In the genomic region with DNA sequence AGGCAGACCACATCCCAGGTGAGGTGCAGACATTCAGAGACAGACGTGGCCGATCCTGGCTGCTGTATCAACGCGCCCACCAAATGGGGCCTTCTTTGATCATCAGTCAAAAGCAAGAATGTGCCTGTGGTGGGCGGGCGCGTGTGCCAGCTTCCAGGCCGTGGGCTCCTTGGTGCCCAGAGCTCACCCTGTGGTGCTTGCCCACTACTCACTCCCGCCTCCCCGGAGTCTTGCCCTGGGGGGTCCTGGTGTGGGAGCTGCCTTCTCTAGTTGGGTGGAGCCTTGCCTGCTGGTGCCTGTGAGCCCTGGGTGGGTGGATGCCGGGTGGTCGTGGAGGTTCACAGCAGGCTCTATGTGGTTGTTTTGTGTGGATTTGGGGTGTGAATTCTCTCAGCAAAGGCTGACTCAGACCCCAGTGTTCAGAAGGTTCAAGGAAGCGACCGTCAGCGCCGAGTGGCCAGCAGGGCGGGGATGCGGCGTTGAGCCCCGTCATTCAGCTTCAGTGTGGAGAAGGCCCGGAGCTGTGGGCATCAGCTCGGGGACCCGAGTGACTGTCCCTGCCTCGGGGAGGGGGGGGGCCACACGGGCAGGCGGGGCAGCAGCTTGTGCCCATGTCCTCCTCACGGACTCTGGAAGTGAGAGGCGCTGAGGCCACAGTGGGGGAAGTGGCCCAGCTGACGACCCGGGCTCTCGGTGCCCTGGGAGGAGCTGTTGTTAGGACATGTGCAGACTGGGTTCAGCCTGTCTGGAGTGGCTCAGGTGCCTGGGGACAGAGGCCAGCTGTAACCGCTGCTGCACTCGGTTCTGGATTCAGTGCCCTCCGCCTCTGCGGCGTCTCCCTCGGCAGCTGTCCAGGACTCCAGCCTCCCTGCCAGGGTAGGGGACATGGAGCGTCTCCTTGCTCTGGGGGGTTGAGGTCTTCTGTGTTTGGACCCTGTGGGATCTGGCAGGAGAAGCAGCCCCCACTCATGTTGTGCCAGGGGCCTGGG, we compare ENCODE assay signal across 8 cellular contexts.
DNase-seq lines count a peak whose midpoint lies in the region; ATAC-seq, FAIRE-seq and TF ChIP-seq lines count a peak whose summit lies in the region.

No MANE protein-coding gene starts in this region.

- H3K27ac ChIP-seq in CD4-positive, alpha-beta T cell (ENCODE audit: low read depth, low read length), result peak overlapping the region; percentile 98
- H3K27ac ChIP-seq in SK-N-SH (ENCODE audit: low read depth in 2 of 2, low read length in 1 of 2) (peak overlapping the region in 1 of 2 experiments; percentile 83; a peak in 2 of 4 replicates), esophagus muscularis mucosa (replicated peaks in 1 of 4) (peak overlapping the region; percentile 71 to 84 (median 78)), pancreas (no peak overlapping the region)

- CTCF ChIA-PET in CD4-positive, alpha-beta T cell (lab: Charles Lee), result interaction anchor here (1.5 to 2.9 kb wide), 2 partner anchors 8 to 17 kb away, joined by 5 to 14 read pairs; no protein-coding TSS in a partner anchor
- CTCF ChIA-PET in SK-N-SH (lab: Yijun Ruan, JAX), result interaction anchor here (1.0 to 2.8 kb wide), 5 partner anchors 10 to 83 kb away, joined by 3 to 11 read pairs (median 3); no protein-coding TSS in a partner anchor

- TF ChIP-seq CTCF in CD4-positive, alpha-beta T cell (IDR thresholded peaks at IDR 0.05), result no peak
- TF ChIP-seq CTCF in SK-N-SH (IDR thresholded peaks at IDR 0.05), result no peak
- no peak for TF ChIP-seq CTCF in esophagus muscularis mucosa (IDR thresholded peaks at IDR 0.05)
- TF ChIP-seq CTCF in pancreas (IDR thresholded peaks at IDR 0.05), result no peak

- ATAC-seq in CD4-positive, alpha-beta T cell (ENCODE audit: poor library complexity), result no peak
- peak in 3 of 4 donors; percentile 12 to 25 (median 24) for ATAC-seq in pancreas
- no peak for ATAC-seq in HG02840 (IDR thresholded peaks at IDR 0.05; ENCODE audit: low FRiP score, unreplicated experiment)

- H3K36me3 ChIP-seq in SK-N-SH (replicated peaks in 1 of 2; ENCODE audit: control insufficient read depth in 1 of 2, insufficient read depth in 2 of 2, low read length in 1 of 2) (peaks cover 0 to 8% of the 10 kb centered on the region in 2 experiments), esophagus muscularis mucosa (peaks cover 5 to 15% (median 13%) of the 10 kb centered on the region in 4 donors), pancreas (peaks cover 0 to 4% (median 0%) of the 10 kb centered on the region in 3 donors)

- TF ChIP-seq POLR2A in esophagus muscularis mucosa (IDR thresholded peaks at IDR 0.05; ENCODE audit: low read depth), result no peak

- FAIRE-seq in pancreas (lab: Jason Lieb, UNC), result no peak

- no peak for TF ChIP-seq RAD21 in SK-N-SH (IDR thresholded peaks at IDR 0.05; ENCODE audit: low read length)

- H3K79me2 ChIP-seq in SK-N-SH (ENCODE audit: insufficient read depth), result peaks cover 86% of the 10 kb centered on the region

- TF ChIP-seq EP300 in SK-N-SH (IDR thresholded peaks at IDR 0.05; ENCODE audit: borderline replicate concordance in 1 of 2, low read depth in 1 of 2, low read length in 1 of 2) (no peak), esophagus muscularis mucosa (IDR thresholded peaks at IDR 0.05) (no peak)

- H3K9me2 ChIP-seq in SK-N-SH, result no peaks in the 10 kb centered on the region

- peak overlapping the region; percentile 99 for H3K27ac Mint-ChIP-seq in CD4-positive, alpha-beta T cell

- H3K4me1 ChIP-seq in SK-N-SH (ENCODE audit: control insufficient read depth in 1 of 2, insufficient read depth in 2 of 2, low read depth in 1 of 2, low read length in 1 of 2) (peaks cover 0 to 56% of the 10 kb centered on the region in 2 experiments; a peak in 1 of 4 replicates), esophagus muscularis mucosa (peaks cover 60 to 100% (median 95%) of the 10 kb centered on the region in 4 donors), pancreas (no peaks in the 10 kb centered on the region)

- no peaks in the 10 kb centered on the region for H3F3A ChIP-seq in SK-N-SH (replicated peaks; ENCODE audit: insufficient read depth)

- peaks cover 75% of the 10 kb centered on the region for H3K36me3 Mint-ChIP-seq in CD4-positive, alpha-beta T cell (ENCODE audit: low read depth)

- H3K4me1 Mint-ChIP-seq in CD4-positive, alpha-beta T cell (ENCODE audit: low read depth), result peaks cover 67% of the 10 kb centered on the region

- H2AFZ ChIP-seq in SK-N-SH (ENCODE audit: low read depth), result no peak overlapping the region

- H3K4me2 ChIP-seq in SK-N-SH, result no peak overlapping the region

- DNase-seq in CD4-positive, alpha-beta T cell, result no peak
- DNase-seq in SK-N-SH (peak; percentile 81), esophagus muscularis mucosa (ENCODE audit: extremely low spot score) (no peak), pancreas (no peak), NCI-H2107 treated with DMSO at 0.1 percent for 48 hours (lab: John Stamatoyannopoulos, UW; ENCODE audit: unreplicated experiment) (no peak), NCI-H187 (lab: John Stamatoyannopoulos, UW) (no peak)
- no peak for DNase-seq in activated CD4-positive, CD25-positive, alpha-beta regulatory T cell (lab: John Stamatoyannopoulos, UW)

- POLR2A ChIA-PET in CD4-positive, alpha-beta T cell (lab: Charles Lee), result interaction anchor here (1.6 to 4.8 kb wide), 4 partner anchors 9 to 68 kb away, joined by 4 to 116 read pairs (median 48); a partner anchor contains a TSS
- POLR2A ChIA-PET in SK-N-SH (lab: Yijun Ruan, JAX), result interaction anchor here (0.6 to 1.1 kb wide), 4 partner anchors 11 to 38 kb away, joined by 3 to 4 read pairs (median 3); no protein-coding TSS in a partner anchor

- H4K20me1 ChIP-seq in SK-N-SH (ENCODE audit: insufficient read depth), result peaks cover 91% of the 10 kb centered on the region

- no peaks in the 10 kb centered on the region for H3K27me3 Mint-ChIP-seq in CD4-positive, alpha-beta T cell

- 96% methylated on average over 19 of the region's 38 CpGs for WGBS in SK-N-SH (ENCODE audit: low lambda C conversion rate)
- 47% methylated on average over 13 of the region's 38 CpGs for whole genome bisulfite sequencing in esophagus muscularis mucosa
- WGBS in pancreas, 2 donors, result 84% methylated on average over 37 to 38 of the region's 38 CpGs

- intact Hi-C loops in CD4-positive, alpha-beta T cell (cut with DNase I, micrococcal nuclease), result no loop called here
- intact Hi-C loops in esophagus muscularis mucosa (cut with DNase I) (loop anchor here (5.0 kb wide), 1 partner anchor 67 kb away; no protein-coding TSS in a partner anchor), pancreas (cut with DNase I) (no loop called here)

- no peaks in the 10 kb centered on the region for H3K9me3 Mint-ChIP-seq in CD4-positive, alpha-beta T cell

- H3K4me3 Mint-ChIP-seq in CD4-positive, alpha-beta T cell, result peak overlapping the region; percentile 71

- H3K27me3 ChIP-seq in CD4-positive, alpha-beta T cell (ENCODE audit: control insufficient read depth, insufficient read depth, low read length), result no peaks in the 10 kb centered on the region
- H3K27me3 ChIP-seq in SK-N-SH (ENCODE audit: insufficient read depth) (no peaks in the 10 kb centered on the region), esophagus muscularis mucosa (no peaks in the 10 kb centered on the region), pancreas (no peaks in the 10 kb centered on the region)

- no peak overlapping the region for H3K9ac ChIP-seq in SK-N-SH

- H3K9me3 ChIP-seq in CD4-positive, alpha-beta T cell (ENCODE audit: control insufficient read depth, low read length), result no peaks in the 10 kb centered on the region
- no peaks in the 10 kb centered on the region for H3K9me3 ChIP-seq in SK-N-SH
- H3K9me3 ChIP-seq in esophagus muscularis mucosa, result no peaks in the 10 kb centered on the region
- H3K9me3 ChIP-seq in pancreas, result no peaks in the 10 kb centered on the region

- H3K4me3 ChIP-seq in SK-N-SH (ENCODE audit: low read depth in 2 of 2, low read length in 1 of 2) (no peak overlapping the region), esophagus muscularis mucosa (peak overlapping the region; percentile 18 to 41 (median 24)), pancreas (no peak overlapping the region)

TF ChIP-seq in SK-N-SH, 30 proteins besides CTCF, POLR2A, EP300 and RAD21:
- TF ChIP-seq MXI1 (IDR thresholded peaks at IDR 0.05; ENCODE audit: low read depth, low read length), result peak; percentile 65
- no peak for TF ChIP-seq RXRA (IDR thresholded peaks at IDR 0.05; ENCODE audit: borderline replicate concordance, low read depth)
- TF ChIP-seq GABPA (IDR thresholded peaks at IDR 0.05; ENCODE audit: low read depth), result no peak

Comparison
In these comparisons a context has a peak if more than half of its experiments do, and no peak if none do; other contexts are left out.
1. ATAC-seq: peak in pancreas (3 of 4); none in CD4-positive, alpha-beta T cell (single experiment) and HG02840 (single experiment).
2. H3K27ac ChIP-seq: peak in CD4-positive, alpha-beta T cell (single experiment) and esophagus muscularis mucosa (4 of 4); none in pancreas (0 of 4).
3. H3K4me3 ChIP-seq: peak in esophagus muscularis mucosa (4 of 4); none in SK-N-SH (0 of 2) and pancreas (0 of 4).